Comparison of ENCODE assay signal across 25 cellular contexts in genomic region chr1:91007827-91008226, GRCh38. TPM values are rescaled to one million over a fixed set of nuclear protein-coding genes. Genes with fewer than 3 reads are reported as not detected.
DNase-seq lines count a peak whose midpoint lies in the region; ATAC-seq and TF ChIP-seq lines count a peak whose summit lies in the region.
"Had no signal": no experiment of that assay in that cellular context is flagged by ENCODE, and none has a peak within 500 bp of the region (broad histone marks: within the 10 kb centered on the region; RNA-seq: fewer than 3 reads in every experiment).

No MANE protein-coding gene starts in this region.

- H4K20me1 ChIP-seq in PC-3 (ENCODE audit: low read length): peaks cover 57% of the 10 kb centered on the region

- POLR2A ChIA-PET in PC-3 (lab: Charles Lee; ENCODE audit: unreplicated experiment): no interaction called here
- POLR2A ChIA-PET in activated CD8-positive, alpha-beta T cell treated with anti-CD3 and anti-CD28 coated beads for 36 hours (lab: Charles Lee): no interaction called here

- H2AFZ ChIP-seq in trophoblast cell (ENCODE audit: insufficient read depth, low read length, poor library complexity) (no peak overlapping the region), PC-3 (ENCODE audit: low read length) (no peak overlapping the region)
- H2AFZ ChIP-seq: neural progenitor cell had no signal

- H3K9me3 ChIP-seq in trophoblast cell (ENCODE audit: insufficient read depth, low read depth, low read length) (no peaks in the 10 kb centered on the region), PC-3 (ENCODE audit: low read length) (no peaks in the 10 kb centered on the region)
- H3K9me3 ChIP-seq: colonic mucosa, sigmoid colon had no signal

- no peaks in the 10 kb centered on the region for H3K9me3 Mint-ChIP-seq in natural killer cell
- no peaks in the 10 kb centered on the region for H3K9me3 Mint-ChIP-seq in natural killer cell treated with Interleukin-12 subunit alpha and Interleukin-12 subunit beta and Interleukin-15 and Interleukin-18, amount 100 ng/mL, for 72 hours
- H3K9me3 Mint-ChIP-seq in activated CD8-positive, alpha-beta T cell treated with anti-CD3 and anti-CD28 coated beads for 36 hours: peaks cover 10% of the 10 kb centered on the region

- no TSS peak for BruUV-seq in PC-3 (replicated peaks; lab: Mats Ljungman, UMichigan)

- DNase-seq in natural killer cell (no peak), RPMI7951 (ENCODE audit: low read depth) (peak; percentile 7), fibroblast of mammary gland (ENCODE audit: low read depth) (peak; percentile 29), trophoblast cell (no peak), PC-3 (no peak)
- DNase-seq in natural killer cell treated with Interleukin-12 subunit alpha and Interleukin-12 subunit beta and Interleukin-15 and Interleukin-18, amount 100 ng/mL, for 72 hours (ENCODE audit: low spot score): no peak
- no peak for DNase-seq in activated CD4-positive, CD25-positive, alpha-beta regulatory T cell treated with anti-CD3 and anti-CD28 coated beads, Interleukin-2, amount 50 U/mL, for 72 hours
- DNase-seq in activated CD8-positive, alpha-beta T cell treated with anti-CD3 and anti-CD28 coated beads for 36 hours: no peak
- DNase-seq: activated CD4-positive, alpha-beta T cell treated with anti-CD3 and anti-CD28 coated beads, Interleukin-2, amount 10 ng/mL, durations not matched to agents 7 days and 5 days; adrenal gland; brain microvascular endothelial cell; colonic mucosa; DMS153; heart left ventricle; left colon; midbrain; NCI-H1417 treated with DMSO at 0.1 percent for 48 hours; NCI-H2107; SIG-M5; sigmoid colon; stimulated activated CD8-positive, alpha-beta memory T cell treated with anti-CD3 and anti-CD28 coated beads, Interleukin-4, amount 100 ng/mL, for 48 hours had no signal

- peaks cover 71 to 80% of the 10 kb centered on the region in 2 donors for H3K4me1 Mint-ChIP-seq in natural killer cell
- peaks cover 55 to 72% of the 10 kb centered on the region in 2 donors for H3K4me1 Mint-ChIP-seq in natural killer cell treated with Interleukin-12 subunit alpha and Interleukin-12 subunit beta and Interleukin-15 and Interleukin-18, amount 100 ng/mL, for 72 hours (ENCODE audit: low read depth in 2 of 2)
- H3K4me1 Mint-ChIP-seq in activated CD8-positive, alpha-beta T cell treated with anti-CD3 and anti-CD28 coated beads for 36 hours (ENCODE audit: low read depth): peaks cover 75% of the 10 kb centered on the region
- H3K4me1 Mint-ChIP-seq: neural progenitor cell had no signal

- peak overlapping the region; percentile 83 for H3K4ac ChIP-seq in trophoblast cell (ENCODE audit: low read depth, low read length)

- no peak overlapping the region for H4K12ac ChIP-seq in trophoblast cell (ENCODE audit: low read depth, low read length)

- H4K91ac ChIP-seq in trophoblast cell (ENCODE audit: low read depth, low read length): no peak overlapping the region

- peak overlapping the region; percentile 10 for H3K4me3 Mint-ChIP-seq in natural killer cell
- no peak overlapping the region for H3K4me3 Mint-ChIP-seq in natural killer cell treated with Interleukin-12 subunit alpha and Interleukin-12 subunit beta and Interleukin-15 and Interleukin-18, amount 100 ng/mL, for 72 hours
- H3K4me3 Mint-ChIP-seq in activated CD8-positive, alpha-beta T cell treated with anti-CD3 and anti-CD28 coated beads for 36 hours: no peak overlapping the region
- H3K4me3 Mint-ChIP-seq: activated CD4-positive, alpha-beta T cell treated with anti-CD3 and anti-CD28 coated beads, Interleukin-2, amount 10 ng/mL, durations not matched to agents 7 days and 5 days; endodermal cell; neural progenitor cell had no signal

- H3K79me2 ChIP-seq in trophoblast cell (ENCODE audit: control insufficient read depth, insufficient read depth, low read length, poor library complexity) (peaks cover 6% of the 10 kb centered on the region), PC-3 (ENCODE audit: low read length) (peaks cover 96% of the 10 kb centered on the region)

- H3K36me3 Mint-ChIP-seq in natural killer cell: no peaks in the 10 kb centered on the region
- H3K36me3 Mint-ChIP-seq in natural killer cell treated with Interleukin-12 subunit alpha and Interleukin-12 subunit beta and Interleukin-15 and Interleukin-18, amount 100 ng/mL, for 72 hours: peaks cover 10% of the 10 kb centered on the region
- peaks cover 50% of the 10 kb centered on the region for H3K36me3 Mint-ChIP-seq in activated CD8-positive, alpha-beta T cell treated with anti-CD3 and anti-CD28 coated beads for 36 hours (ENCODE audit: low read depth)

- no peak overlapping the region for H3K23ac ChIP-seq in trophoblast cell (ENCODE audit: low read length)

- ATAC-seq in natural killer cell (no peak), PC-3 (no peak)
- ATAC-seq in natural killer cell treated with Interleukin-12 subunit alpha and Interleukin-12 subunit beta and Interleukin-15 and Interleukin-18, amount 100 ng/mL, for 72 hours: no peak
- ATAC-seq in activated CD8-positive, alpha-beta T cell treated with anti-CD3 and anti-CD28 coated beads for 36 hours: no peak
- ATAC-seq: GM12878, heart left ventricle, left colon had no signal

- no peak overlapping the region for H2AK5ac ChIP-seq in trophoblast cell (ENCODE audit: low read length)

- TF ChIP-seq CTCF in natural killer cell (IDR thresholded peaks at IDR 0.05) (no peak), fibroblast of mammary gland (conservative IDR thresholded peaks at IDR 0.05; ENCODE audit: control insufficient read depth, insufficient read depth, low read depth, low read length) (peak; percentile 8), PC-3 (conservative IDR thresholded peaks at IDR 0.05; ENCODE audit: low read depth, low read length) (no peak)
- TF ChIP-seq CTCF in activated CD8-positive, alpha-beta T cell treated with anti-CD3 and anti-CD28 coated beads for 36 hours (IDR thresholded peaks at IDR 0.05): no peak

- peak overlapping the region; percentile 31 to 41 for H3K27ac Mint-ChIP-seq in natural killer cell
- no peak overlapping the region for H3K27ac Mint-ChIP-seq in natural killer cell treated with Interleukin-12 subunit alpha and Interleukin-12 subunit beta and Interleukin-15 and Interleukin-18, amount 100 ng/mL, for 72 hours
- H3K27ac Mint-ChIP-seq in activated CD8-positive, alpha-beta T cell treated with anti-CD3 and anti-CD28 coated beads for 36 hours: no peak overlapping the region
- H3K27ac Mint-ChIP-seq: activated CD4-positive, alpha-beta T cell treated with anti-CD3 and anti-CD28 coated beads, Interleukin-2, amount 10 ng/mL, durations not matched to agents 7 days and 5 days; endodermal cell; neural progenitor cell had no signal

- CTCF ChIA-PET in PC-3 (lab: Charles Lee): no interaction called here
- CTCF ChIA-PET in activated CD8-positive, alpha-beta T cell treated with anti-CD3 and anti-CD28 coated beads for 36 hours (lab: Charles Lee): no interaction called here

- no peak overlapping the region for H2BK5ac ChIP-seq in trophoblast cell (ENCODE audit: low read depth, low read length, poor library complexity)

- H3K27me3 Mint-ChIP-seq in natural killer cell (ENCODE audit: low read depth in 2 of 2): no peaks in the 10 kb centered on the region
- H3K27me3 Mint-ChIP-seq in natural killer cell treated with Interleukin-12 subunit alpha and Interleukin-12 subunit beta and Interleukin-15 and Interleukin-18, amount 100 ng/mL, for 72 hours: no peaks in the 10 kb centered on the region
- H3K27me3 Mint-ChIP-seq in activated CD8-positive, alpha-beta T cell treated with anti-CD3 and anti-CD28 coated beads for 36 hours: no peaks in the 10 kb centered on the region
- H3K27me3 Mint-ChIP-seq: activated CD4-positive, alpha-beta T cell treated with anti-CD3 and anti-CD28 coated beads, Interleukin-2, amount 10 ng/mL, durations not matched to agents 7 days and 5 days; IgD-negative memory B cell had no signal

- no peaks in the 10 kb centered on the region for H3K79me1 ChIP-seq in trophoblast cell (ENCODE audit: low read length)

- H2BK12ac ChIP-seq in trophoblast cell (ENCODE audit: low read length): no peak overlapping the region

- H3K36me3 ChIP-seq in trophoblast cell (ENCODE audit: control insufficient read depth in 1 of 2, insufficient read depth in 2 of 2, low read length in 2 of 2): peaks cover 2% of the 10 kb centered on the region in 2 experiments
- peaks cover 15% of the 10 kb centered on the region; the same call in 1 of the 2 replicates for H3K36me3 ChIP-seq in PC-3 (ENCODE audit: low read depth, low read length)
- H3K36me3 ChIP-seq: adrenal gland, brain microvascular endothelial cell, colonic mucosa, heart left ventricle, sigmoid colon had no signal

- H4K8ac ChIP-seq in trophoblast cell (ENCODE audit: low read depth, low read length): no peak overlapping the region

- intact Hi-C loops in natural killer cell (cut with micrococcal nuclease): no loop called here
- intact Hi-C loops in PC-3 (cut with micrococcal nuclease): no loop called here
- intact Hi-C loops in activated CD8-positive, alpha-beta T cell treated with anti-CD3 and anti-CD28 coated beads for 36 hours (cut with micrococcal nuclease): no loop called here

- no peak overlapping the region for H2BK120ac ChIP-seq in trophoblast cell (ENCODE audit: insufficient read depth, low read length, poor library complexity)

- H3K14ac ChIP-seq in trophoblast cell (ENCODE audit: low read length): no peak overlapping the region

- H3K27ac ChIP-seq in trophoblast cell (ENCODE audit: low read depth, low read length) (no peak overlapping the region), PC-3 (ENCODE audit: low read length) (no peak overlapping the region)
- H3K27ac ChIP-seq: adrenal gland, brain microvascular endothelial cell, colonic mucosa, heart left ventricle, neural progenitor cell, sigmoid colon had no signal

- H3K27me3 ChIP-seq in trophoblast cell (ENCODE audit: insufficient read depth, low read length) (no peaks in the 10 kb centered on the region), PC-3 (ENCODE audit: low read length) (no peaks in the 10 kb centered on the region)
- H3K27me3 ChIP-seq: adrenal gland, brain microvascular endothelial cell, colonic mucosa, heart left ventricle, neural progenitor cell, sigmoid colon had no signal

- H3K4me3 ChIP-seq in fibroblast of mammary gland (ENCODE audit: control insufficient read depth, low read depth, low read length) (no peak overlapping the region), trophoblast cell (ENCODE audit: low read depth, low read length) (no peak overlapping the region), PC-3 (ENCODE audit: low read length) (no peak overlapping the region)
- H3K4me3 ChIP-seq: adrenal gland, colonic mucosa, GM12878, heart left ventricle, neural progenitor cell, sigmoid colon had no signal

- H3K4me1 ChIP-seq in trophoblast cell (ENCODE audit: control insufficient read depth in 1 of 2, insufficient read depth in 2 of 2, low read length in 2 of 2) (peaks cover 0 to 2% of the 10 kb centered on the region in 2 experiments), PC-3 (ENCODE audit: insufficient read depth, low read length) (no peaks in the 10 kb centered on the region)
- H3K4me1 ChIP-seq: colonic mucosa, neural progenitor cell had no signal

- no peaks in the 10 kb centered on the region for H3F3A ChIP-seq in PC-3 (ENCODE audit: low read length, unreplicated experiment)

- H3K18ac ChIP-seq in trophoblast cell (ENCODE audit: low read length): no peak overlapping the region

- H3K9ac ChIP-seq in trophoblast cell (ENCODE audit: low read length) (no peak overlapping the region), PC-3 (ENCODE audit: low read length) (no peak overlapping the region)
- H3K9ac ChIP-seq: neural progenitor cell had no signal

- no peak overlapping the region for H3K4me2 ChIP-seq in trophoblast cell (ENCODE audit: low read length)
- H3K4me2 ChIP-seq in PC-3 (ENCODE audit: low read length): no peak overlapping the region
- H3K4me2 ChIP-seq: neural progenitor cell had no signal

- no peaks in the 10 kb centered on the region for H3K9me2 ChIP-seq in PC-3 (replicated peaks; ENCODE audit: low read length)

RNA-seq across cellular contexts. Expression of gene ZNF644, which starts 14.0 kb away (rescaled TPM):
- total RNA-seq in natural killer cell: 100 to 1,000 TPM; 135 to 157 (median 142) TPM
- 10 to 100 TPM; 58.4 to 76.6 TPM for total RNA-seq in natural killer cell treated with Interleukin-12 subunit alpha and Interleukin-12 subunit beta and Interleukin-15 and Interleukin-18, amount 100 ng/mL, for 72 hours
- 53.1 and 59.8 TPM in 2 replicates for total RNA-seq in RPMI7951 (2014; rRNA removed; shearing (Covaris generic))
- polyA plus RNA-seq in trophoblast cell (2013): 37.9 and 41.3 TPM in 2 replicates
- 39.6 and 44.4 TPM in 2 replicates for total RNA-seq in PC-3 (2014; rRNA removed)
- 10 to 100 TPM; 43.4 to 44.9 TPM for total RNA-seq in activated CD8-positive, alpha-beta T cell treated with anti-CD3 and anti-CD28 coated beads for 36 hours

Comparison
In these comparisons a context has a peak if more than half of its experiments do, and no peak if none do; other contexts are left out.
1. H3K27ac Mint-ChIP-seq: peak in natural killer cell (2 of 2); none in natural killer cell treated with Interleukin-12 subunit alpha and Interleukin-12 subunit beta and Interleukin-15 and Interleukin-18, amount 100 ng/mL, for 72 hours (0 of 2) and activated CD8-positive, alpha-beta T cell treated with anti-CD3 and anti-CD28 coated beads for 36 hours (single experiment).
2. DNase-seq: peak in RPMI7951 (single experiment) and fibroblast of mammary gland (single experiment); none in natural killer cell (single experiment), natural killer cell treated with Interleukin-12 subunit alpha and Interleukin-12 subunit beta and Interleukin-15 and Interleukin-18, amount 100 ng/mL, for 72 hours (single experiment), trophoblast cell (0 of 2), activated CD4-positive, CD25-positive, alpha-beta regulatory T cell treated with anti-CD3 and anti-CD28 coated beads, Interleukin-2, amount 50 U/mL, for 72 hours (single experiment), PC-3 (single experiment) and activated CD8-positive, alpha-beta T cell treated with anti-CD3 and anti-CD28 coated beads for 36 hours (single experiment).